ENCODE assay signal across 5 cellular contexts in the genomic region with DNA sequence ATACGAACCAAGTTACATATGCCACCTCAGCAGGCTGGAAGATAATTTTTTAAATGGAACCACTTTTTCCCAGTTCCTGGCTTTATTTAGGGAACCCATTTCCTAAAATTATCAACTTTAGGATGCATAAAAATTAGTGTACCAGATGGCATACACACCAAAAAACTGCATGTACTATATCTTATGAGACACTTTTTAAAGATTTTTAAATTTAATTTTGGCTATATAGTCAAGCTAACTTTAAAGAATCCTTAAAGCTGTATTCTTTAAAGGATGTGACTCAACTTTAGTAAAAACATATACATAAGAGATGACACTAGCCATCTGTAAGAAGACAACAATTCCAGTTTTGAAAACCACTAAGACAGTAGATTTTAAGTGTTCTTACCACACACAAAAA.
"Had no signal": no experiment of that assay in that cellular context is flagged by ENCODE, and none has a peak within 500 bp of the region (broad histone marks: within the 10 kb centered on the region; RNA-seq: fewer than 3 reads in every experiment).

No MANE protein-coding gene starts in this region.

- ATAC-seq: HepG2 had no signal

- DNase-seq: IMR-90, KBM-7 had no signal

- FAIRE-seq: HepG2, HTR-8/SVneo had no signal

- H3K27ac ChIP-seq: HL-60 had no signal
